ENCODE assay signal across 1 cellular context in the genomic region with DNA sequence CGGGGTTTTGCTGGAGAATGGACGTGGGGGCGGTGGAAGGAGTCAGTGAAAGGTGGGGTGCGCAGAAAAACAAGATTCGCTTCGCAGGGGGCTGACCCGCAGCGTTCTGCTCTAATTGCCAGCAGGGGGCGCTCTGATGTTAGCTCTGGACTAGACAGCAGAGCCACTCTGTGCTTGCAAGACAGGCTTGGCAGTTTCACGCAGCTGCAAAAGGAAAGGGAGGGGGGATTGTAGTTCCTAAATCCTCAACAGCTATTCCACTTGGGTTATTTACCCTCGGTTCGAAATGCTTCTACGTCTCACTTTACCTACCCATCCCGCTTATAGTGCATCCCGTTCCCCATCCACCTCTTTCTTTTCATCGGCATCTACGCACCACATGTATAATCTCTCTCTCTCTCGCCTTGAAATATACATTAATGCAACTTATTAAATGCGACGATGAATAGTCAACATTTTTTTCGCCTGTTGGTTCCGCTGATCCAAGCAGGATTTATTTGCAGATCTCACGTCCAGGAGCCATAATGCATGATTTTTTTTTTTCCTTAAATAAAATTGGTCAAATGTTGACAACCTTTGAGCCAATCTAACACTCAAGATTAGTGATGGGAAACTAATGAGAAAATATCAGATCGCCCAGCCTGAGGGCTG.
TF ChIP-seq lines count a peak whose summit lies in the region.

No MANE protein-coding gene starts in this region.

TF ChIP-seq in HEK293, 187 proteins besides CTCF, POLR2A, EP300 and RAD21 (continued from another document and continues in another):
- TF ChIP-seq, protein P1, sequence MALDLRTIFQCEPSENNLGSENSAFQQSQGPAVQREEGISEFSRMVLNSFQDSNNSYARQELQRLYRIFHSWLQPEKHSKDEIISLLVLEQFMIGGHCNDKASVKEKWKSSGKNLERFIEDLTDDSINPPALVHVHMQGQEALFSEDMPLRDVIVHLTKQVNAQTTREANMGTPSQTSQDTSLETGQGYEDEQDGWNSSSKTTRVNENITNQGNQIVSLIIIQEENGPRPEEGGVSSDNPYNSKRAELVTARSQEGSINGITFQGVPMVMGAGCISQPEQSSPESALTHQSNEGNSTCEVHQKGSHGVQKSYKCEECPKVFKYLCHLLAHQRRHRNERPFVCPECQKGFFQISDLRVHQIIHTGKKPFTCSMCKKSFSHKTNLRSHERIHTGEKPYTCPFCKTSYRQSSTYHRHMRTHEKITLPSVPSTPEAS (tag by site-specific recombination; IDR thresholded peaks at IDR 0.05): no peak
- TF ChIP-seq ZNF837 (tag by site-specific recombination; IDR thresholded peaks at IDR 0.05) (no peak), ZNF140 (tag by site-specific recombination; IDR thresholded peaks at IDR 0.05) (no peak), ZNF843 (tag by site-specific recombination; IDR thresholded peaks at IDR 0.05) (no peak), ZNF248 (tag by site-specific recombination; IDR thresholded peaks at IDR 0.05) (no peak), ZNF2 (tag by site-specific recombination; IDR thresholded peaks at IDR 0.05) (0 out of 2 replicates have a peak, but pooled peaks have one; percentile 46), GLIS2 (tag by site-specific recombination; IDR thresholded peaks at IDR 0.05) (peak; percentile 85), ZNF335 (tag by site-specific recombination; conservative IDR thresholded peaks at IDR 0.05) (no peak), ZSCAN30 (tag by site-specific recombination; IDR thresholded peaks at IDR 0.05) (no peak), GLI4 (tag by site-specific recombination; IDR thresholded peaks at IDR 0.05) (no peak), ZBTB1 (tag by site-specific recombination; IDR thresholded peaks at IDR 0.05) (no peak), ZSCAN16 (tag by site-specific recombination; IDR thresholded peaks at IDR 0.05) (no peak), ZNF211 (tag by site-specific recombination; IDR thresholded peaks at IDR 0.05; ENCODE audit: low read depth) (no peak), ZNF324 (tag by site-specific recombination; IDR thresholded peaks at IDR 0.05) (no peak), SCRT2 (tag by site-specific recombination; IDR thresholded peaks at IDR 0.05) (no peak), ZNF48 (tag by site-specific recombination; IDR thresholded peaks at IDR 0.05) (no peak), ZBTB8A (tag by site-specific recombination; IDR thresholded peaks at IDR 0.05) (peak; percentile 25; the same call in 1 of the 2 replicates), ZNF626 (tag by site-specific recombination; IDR thresholded peaks at IDR 0.05) (no peak), ZNF10 (tag by site-specific recombination; IDR thresholded peaks at IDR 0.05) (no peak), ZNF501 (tag by site-specific recombination; IDR thresholded peaks at IDR 0.05) (no peak), ZFP69B (tag by site-specific recombination; IDR thresholded peaks at IDR 0.05) (no peak), ZBTB17 (tag by site-specific recombination; IDR thresholded peaks at IDR 0.05) (peak; percentile 48), ZIC2 (tag by site-specific recombination; IDR thresholded peaks at IDR 0.05) (0 out of 2 replicates have a peak, but pooled peaks have one; percentile 10), ZNF426 (tag by site-specific recombination; IDR thresholded peaks at IDR 0.05) (no peak), TRIM28 (IDR thresholded peaks at IDR 0.05; ENCODE audit: borderline replicate concordance, low read length) (no peak), ZNF394 (tag by site-specific recombination; IDR thresholded peaks at IDR 0.05; ENCODE audit: borderline replicate concordance) (peak; percentile 12; the same call in 1 of the 2 replicates), ZNF792 (tag by site-specific recombination; IDR thresholded peaks at IDR 0.05) (no peak), ZNF221 (tag by site-specific recombination; IDR thresholded peaks at IDR 0.05; ENCODE audit: borderline replicate concordance) (no peak), PRDM1 (tag by site-specific recombination; IDR thresholded peaks at IDR 0.05) (peak; percentile 78), FEZF1 (tag by site-specific recombination; IDR thresholded peaks at IDR 0.05) (no peak), ZNF768 (tag by site-specific recombination; IDR thresholded peaks at IDR 0.05) (no peak), OVOL3 (tag by site-specific recombination; IDR thresholded peaks at IDR 0.05) (no peak), ZNF585B (tag by site-specific recombination; IDR thresholded peaks at IDR 0.05) (no peak), MZF1 (tag by site-specific recombination; IDR thresholded peaks at IDR 0.05; ENCODE audit: borderline replicate concordance) (0 out of 2 replicates have a peak, but pooled peaks have one; percentile 27), ZNF404 (tag by site-specific recombination; IDR thresholded peaks at IDR 0.05) (no peak), BCL11B (tag by site-specific recombination; IDR thresholded peaks at IDR 0.05; ENCODE audit: low read depth) (no peak), ZNF223 (tag by site-specific recombination; IDR thresholded peaks at IDR 0.05) (no peak)
- TF ChIP-seq, protein P2, sequence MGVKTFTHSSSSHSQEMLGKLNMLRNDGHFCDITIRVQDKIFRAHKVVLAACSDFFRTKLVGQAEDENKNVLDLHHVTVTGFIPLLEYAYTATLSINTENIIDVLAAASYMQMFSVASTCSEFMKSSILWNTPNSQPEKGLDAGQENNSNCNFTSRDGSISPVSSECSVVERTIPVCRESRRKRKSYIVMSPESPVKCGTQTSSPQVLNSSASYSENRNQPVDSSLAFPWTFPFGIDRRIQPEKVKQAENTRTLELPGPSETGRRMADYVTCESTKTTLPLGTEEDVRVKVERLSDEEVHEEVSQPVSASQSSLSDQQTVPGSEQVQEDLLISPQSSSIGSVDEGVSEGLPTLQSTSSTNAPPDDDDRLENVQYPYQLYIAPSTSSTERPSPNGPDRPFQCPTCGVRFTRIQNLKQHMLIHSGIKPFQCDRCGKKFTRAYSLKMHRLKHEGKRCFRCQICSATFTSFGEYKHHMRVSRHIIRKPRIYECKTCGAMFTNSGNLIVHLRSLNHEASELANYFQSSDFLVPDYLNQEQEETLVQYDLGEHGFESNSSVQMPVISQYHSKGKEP (tag by site-specific recombination; IDR thresholded peaks at IDR 0.05): peak; percentile 62
- TF ChIP-seq, protein P3, sequence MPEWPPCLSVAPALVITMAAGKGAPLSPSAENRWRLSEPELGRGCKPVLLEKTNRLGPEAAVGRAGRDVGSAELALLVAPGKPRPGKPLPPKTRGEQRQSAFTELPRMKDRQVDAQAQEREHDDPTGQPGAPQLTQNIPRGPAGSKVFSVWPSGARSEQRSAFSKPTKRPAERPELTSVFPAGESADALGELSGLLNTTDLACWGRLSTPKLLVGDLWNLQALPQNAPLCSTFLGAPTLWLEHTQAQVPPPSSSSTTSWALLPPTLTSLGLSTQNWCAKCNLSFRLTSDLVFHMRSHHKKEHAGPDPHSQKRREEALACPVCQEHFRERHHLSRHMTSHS (tag by site-specific recombination; IDR thresholded peaks at IDR 0.05): no peak
- TF ChIP-seq, protein P4, sequence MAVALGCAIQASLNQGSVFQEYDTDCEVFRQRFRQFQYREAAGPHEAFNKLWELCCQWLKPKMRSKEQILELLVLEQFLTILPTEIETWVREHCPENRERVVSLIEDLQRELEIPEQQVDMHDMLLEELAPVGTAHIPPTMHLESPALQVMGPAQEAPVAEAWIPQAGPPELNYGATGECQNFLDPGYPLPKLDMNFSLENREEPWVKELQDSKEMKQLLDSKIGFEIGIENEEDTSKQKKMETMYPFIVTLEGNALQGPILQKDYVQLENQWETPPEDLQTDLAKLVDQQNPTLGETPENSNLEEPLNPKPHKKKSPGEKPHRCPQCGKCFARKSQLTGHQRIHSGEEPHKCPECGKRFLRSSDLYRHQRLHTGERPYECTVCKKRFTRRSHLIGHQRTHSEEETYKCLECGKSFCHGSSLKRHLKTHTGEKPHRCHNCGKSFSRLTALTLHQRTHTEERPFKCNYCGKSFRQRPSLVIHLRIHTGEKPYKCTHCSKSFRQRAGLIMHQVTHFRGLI (tag by site-specific recombination; IDR thresholded peaks at IDR 0.05): no peak
- TF ChIP-seq, protein P5, sequence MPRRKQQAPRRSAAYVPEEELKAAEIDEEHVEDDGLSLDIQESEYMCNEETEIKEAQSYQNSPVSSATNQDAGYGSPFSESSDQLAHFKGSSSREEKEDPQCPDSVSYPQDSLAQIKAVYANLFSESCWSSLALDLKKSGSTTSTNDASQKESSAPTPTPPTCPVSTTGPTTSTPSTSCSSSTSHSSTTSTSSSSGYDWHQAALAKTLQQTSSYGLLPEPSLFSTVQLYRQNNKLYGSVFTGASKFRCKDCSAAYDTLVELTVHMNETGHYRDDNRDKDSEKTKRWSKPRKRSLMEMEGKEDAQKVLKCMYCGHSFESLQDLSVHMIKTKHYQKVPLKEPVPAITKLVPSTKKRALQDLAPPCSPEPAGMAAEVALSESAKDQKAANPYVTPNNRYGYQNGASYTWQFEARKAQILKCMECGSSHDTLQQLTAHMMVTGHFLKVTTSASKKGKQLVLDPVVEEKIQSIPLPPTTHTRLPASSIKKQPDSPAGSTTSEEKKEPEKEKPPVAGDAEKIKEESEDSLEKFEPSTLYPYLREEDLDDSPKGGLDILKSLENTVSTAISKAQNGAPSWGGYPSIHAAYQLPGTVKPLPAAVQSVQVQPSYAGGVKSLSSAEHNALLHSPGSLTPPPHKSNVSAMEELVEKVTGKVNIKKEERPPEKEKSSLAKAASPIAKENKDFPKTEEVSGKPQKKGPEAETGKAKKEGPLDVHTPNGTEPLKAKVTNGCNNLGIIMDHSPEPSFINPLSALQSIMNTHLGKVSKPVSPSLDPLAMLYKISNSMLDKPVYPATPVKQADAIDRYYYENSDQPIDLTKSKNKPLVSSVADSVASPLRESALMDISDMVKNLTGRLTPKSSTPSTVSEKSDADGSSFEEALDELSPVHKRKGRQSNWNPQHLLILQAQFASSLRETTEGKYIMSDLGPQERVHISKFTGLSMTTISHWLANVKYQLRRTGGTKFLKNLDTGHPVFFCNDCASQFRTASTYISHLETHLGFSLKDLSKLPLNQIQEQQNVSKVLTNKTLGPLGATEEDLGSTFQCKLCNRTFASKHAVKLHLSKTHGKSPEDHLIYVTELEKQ (tag by site-specific recombination; IDR thresholded peaks at IDR 0.05; ENCODE audit: borderline replicate concordance): no peak
- TF ChIP-seq, protein P6, sequence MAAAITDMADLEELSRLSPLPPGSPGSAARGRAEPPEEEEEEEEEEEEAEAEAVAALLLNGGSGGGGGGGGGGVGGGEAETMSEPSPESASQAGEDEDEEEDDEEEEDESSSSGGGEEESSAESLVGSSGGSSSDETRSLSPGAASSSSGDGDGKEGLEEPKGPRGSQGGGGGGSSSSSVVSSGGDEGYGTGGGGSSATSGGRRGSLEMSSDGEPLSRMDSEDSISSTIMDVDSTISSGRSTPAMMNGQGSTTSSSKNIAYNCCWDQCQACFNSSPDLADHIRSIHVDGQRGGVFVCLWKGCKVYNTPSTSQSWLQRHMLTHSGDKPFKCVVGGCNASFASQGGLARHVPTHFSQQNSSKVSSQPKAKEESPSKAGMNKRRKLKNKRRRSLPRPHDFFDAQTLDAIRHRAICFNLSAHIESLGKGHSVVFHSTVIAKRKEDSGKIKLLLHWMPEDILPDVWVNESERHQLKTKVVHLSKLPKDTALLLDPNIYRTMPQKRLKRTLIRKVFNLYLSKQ (tag by site-specific recombination; IDR thresholded peaks at IDR 0.05; ENCODE audit: borderline replicate concordance): no peak
- TF ChIP-seq, protein P7, sequence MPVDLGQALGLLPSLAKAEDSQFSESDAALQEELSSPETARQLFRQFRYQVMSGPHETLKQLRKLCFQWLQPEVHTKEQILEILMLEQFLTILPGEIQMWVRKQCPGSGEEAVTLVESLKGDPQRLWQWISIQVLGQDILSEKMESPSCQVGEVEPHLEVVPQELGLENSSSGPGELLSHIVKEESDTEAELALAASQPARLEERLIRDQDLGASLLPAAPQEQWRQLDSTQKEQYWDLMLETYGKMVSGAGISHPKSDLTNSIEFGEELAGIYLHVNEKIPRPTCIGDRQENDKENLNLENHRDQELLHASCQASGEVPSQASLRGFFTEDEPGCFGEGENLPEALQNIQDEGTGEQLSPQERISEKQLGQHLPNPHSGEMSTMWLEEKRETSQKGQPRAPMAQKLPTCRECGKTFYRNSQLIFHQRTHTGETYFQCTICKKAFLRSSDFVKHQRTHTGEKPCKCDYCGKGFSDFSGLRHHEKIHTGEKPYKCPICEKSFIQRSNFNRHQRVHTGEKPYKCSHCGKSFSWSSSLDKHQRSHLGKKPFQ (tag by site-specific recombination; IDR thresholded peaks at IDR 0.05): no peak
- TF ChIP-seq, protein P8, sequence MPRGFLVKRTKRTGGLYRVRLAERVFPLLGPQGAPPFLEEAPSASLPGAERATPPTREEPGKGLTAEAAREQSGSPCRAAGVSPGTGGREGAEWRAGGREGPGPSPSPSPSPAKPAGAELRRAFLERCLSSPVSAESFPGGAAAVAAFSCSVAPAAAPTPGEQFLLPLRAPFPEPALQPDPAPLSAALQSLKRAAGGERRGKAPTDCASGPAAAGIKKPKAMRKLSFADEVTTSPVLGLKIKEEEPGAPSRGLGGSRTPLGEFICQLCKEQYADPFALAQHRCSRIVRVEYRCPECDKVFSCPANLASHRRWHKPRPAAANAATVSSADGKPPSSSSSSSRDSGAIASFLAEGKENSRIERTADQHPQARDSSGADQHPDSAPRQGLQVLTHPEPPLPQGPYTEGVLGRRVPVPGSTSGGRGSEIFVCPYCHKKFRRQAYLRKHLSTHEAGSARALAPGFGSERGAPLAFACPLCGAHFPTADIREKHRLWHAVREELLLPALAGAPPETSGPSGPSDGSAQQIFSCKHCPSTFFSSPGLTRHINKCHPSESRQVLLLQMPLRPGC (tag by site-specific recombination; IDR thresholded peaks at IDR 0.05): no peak
- TF ChIP-seq, protein P9, sequence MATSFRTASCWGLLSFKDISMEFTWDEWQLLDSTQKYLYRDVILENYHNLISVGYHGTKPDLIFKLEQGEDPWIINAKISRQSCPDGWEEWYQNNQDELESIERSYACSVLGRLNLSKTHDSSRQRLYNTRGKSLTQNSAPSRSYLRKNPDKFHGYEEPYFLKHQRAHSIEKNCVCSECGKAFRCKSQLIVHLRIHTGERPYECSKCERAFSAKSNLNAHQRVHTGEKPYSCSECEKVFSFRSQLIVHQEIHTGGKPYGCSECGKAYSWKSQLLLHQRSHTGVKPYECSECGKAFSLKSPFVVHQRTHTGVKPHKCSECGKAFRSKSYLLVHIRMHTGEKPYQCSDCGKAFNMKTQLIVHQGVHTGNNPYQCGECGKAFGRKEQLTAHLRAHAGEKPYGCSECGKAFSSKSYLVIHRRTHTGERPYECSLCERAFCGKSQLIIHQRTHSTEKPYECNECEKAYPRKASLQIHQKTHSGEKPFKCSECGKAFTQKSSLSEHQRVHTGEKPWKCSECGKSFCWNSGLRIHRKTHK (tag by site-specific recombination; IDR thresholded peaks at IDR 0.05): no peak
